In genomic region chr17:75853410-75853809, GRCh38 we compare ENCODE assay signal across 8 cellular contexts. TPM values are rescaled to one million over a fixed set of nuclear protein-coding genes. Genes with fewer than 3 reads are reported as not detected.
A peak's percentile ranks its signal among the peaks of the same experiment; 100 is the strongest.
DNase-seq lines count a peak whose midpoint lies in the region; ATAC-seq lines count a peak whose summit lies in the region.
"Had no signal": no experiment of that assay in that cellular context is flagged by ENCODE, and none has a peak within 500 bp of the region (broad histone marks: within the 10 kb centered on the region; RNA-seq: fewer than 3 reads in every experiment).

No MANE protein-coding gene starts in this region.

- H3K36me3 ChIP-seq in HUES48 (ENCODE audit: control insufficient read depth, insufficient read depth, low read length): peaks cover 27% of the 10 kb centered on the region

- peaks cover 18% of the 10 kb centered on the region for H3K4me1 Mint-ChIP-seq in activated naive CD8-positive, alpha-beta T cell treated with anti-CD3 and anti-CD28 coated beads for 36 hours
- peaks cover 38% of the 10 kb centered on the region for H3K4me1 Mint-ChIP-seq in stimulated activated memory B cell treated with anti-CD40 and anti-IgM and Interleukin-4, amounts not matched to agents 10 μg/mL and 1 μg/mL and 100 μg/mL, for 72 hours

- ATAC-seq in stimulated activated memory B cell treated with anti-CD40 and anti-IgM and Interleukin-4, amounts not matched to agents 10 μg/mL and 1 μg/mL and 100 μg/mL, for 72 hours: no peak
- ATAC-seq in HG03565 (IDR thresholded peaks at IDR 0.05; ENCODE audit: unreplicated experiment): no peak

- H3K27me3 Mint-ChIP-seq in activated naive CD8-positive, alpha-beta T cell treated with anti-CD3 and anti-CD28 coated beads for 36 hours: no peaks in the 10 kb centered on the region
- no peaks in the 10 kb centered on the region for H3K27me3 Mint-ChIP-seq in stimulated activated memory B cell treated with anti-CD40 and anti-IgM and Interleukin-4, amounts not matched to agents 10 μg/mL and 1 μg/mL and 100 μg/mL, for 72 hours

- no peaks in the 10 kb centered on the region for H3K9me3 ChIP-seq in HUES48 (ENCODE audit: control insufficient read depth, insufficient read depth, low read length)

- H3K9ac ChIP-seq in HUES48 (ENCODE audit: low read depth, low read length): no peak overlapping the region

- H3K36me3 Mint-ChIP-seq in activated naive CD8-positive, alpha-beta T cell treated with anti-CD3 and anti-CD28 coated beads for 36 hours: peaks cover 3% of the 10 kb centered on the region
- H3K36me3 Mint-ChIP-seq in stimulated activated memory B cell treated with anti-CD40 and anti-IgM and Interleukin-4, amounts not matched to agents 10 μg/mL and 1 μg/mL and 100 μg/mL, for 72 hours: peaks cover 11% of the 10 kb centered on the region

- no peaks in the 10 kb centered on the region for H3K9me3 Mint-ChIP-seq in activated naive CD8-positive, alpha-beta T cell treated with anti-CD3 and anti-CD28 coated beads for 36 hours
- no peaks in the 10 kb centered on the region for H3K9me3 Mint-ChIP-seq in stimulated activated memory B cell treated with anti-CD40 and anti-IgM and Interleukin-4, amounts not matched to agents 10 μg/mL and 1 μg/mL and 100 μg/mL, for 72 hours

- H3K4me1 ChIP-seq in HUES48 (ENCODE audit: control insufficient read depth, insufficient read depth, low read length): peaks cover 11% of the 10 kb centered on the region

- no peak for DNase-seq in activated naive CD8-positive, alpha-beta T cell treated with anti-CD3 and anti-CD28 coated beads for 36 hours
- DNase-seq in islet precursor cell (peak; percentile 72), NCI-H1105 treated with DMSO at 0.1 percent for 48 hours (lab: John Stamatoyannopoulos, UW) (no peak), iPS-NIHi7 (ENCODE audit: extremely low spot score) (no peak)
- DNase-seq: stimulated activated naive CD4-positive, alpha-beta T cell treated with Interleukin-2 at 50 U/mL for 16 hours had no signal

- peak overlapping the region; percentile 26 for H3K27ac ChIP-seq in HUES48 (ENCODE audit: low read depth, low read length)

- H3K27me3 ChIP-seq in HUES48 (ENCODE audit: control insufficient read depth, insufficient read depth, low read length): no peaks in the 10 kb centered on the region

- H3K4me3 ChIP-seq in HUES48 (ENCODE audit: low read depth, low read length): no peak overlapping the region

- H3K27ac Mint-ChIP-seq in activated naive CD8-positive, alpha-beta T cell treated with anti-CD3 and anti-CD28 coated beads for 36 hours: peak overlapping the region; percentile 62
- no peak overlapping the region for H3K27ac Mint-ChIP-seq in stimulated activated memory B cell treated with anti-CD40 and anti-IgM and Interleukin-4, amounts not matched to agents 10 μg/mL and 1 μg/mL and 100 μg/mL, for 72 hours

- peak overlapping the region; percentile 25 for H3K4me3 Mint-ChIP-seq in activated naive CD8-positive, alpha-beta T cell treated with anti-CD3 and anti-CD28 coated beads for 36 hours
- H3K4me3 Mint-ChIP-seq in stimulated activated memory B cell treated with anti-CD40 and anti-IgM and Interleukin-4, amounts not matched to agents 10 μg/mL and 1 μg/mL and 100 μg/mL, for 72 hours: peak overlapping the region; percentile 39

RNA-seq across cellular contexts. Expression of gene WBP2, which starts 1.7 kb away (rescaled TPM):
- total RNA-seq in activated naive CD8-positive, alpha-beta T cell treated with anti-CD3 and anti-CD28 coated beads for 36 hours: 10 to 100 TPM; 45.0 to 49.3 TPM

RNA-seq across cellular contexts. Expression of gene UNC13D, which starts 9.2 kb away (rescaled TPM):
- total RNA-seq in activated naive CD8-positive, alpha-beta T cell treated with anti-CD3 and anti-CD28 coated beads for 36 hours: 100 to 1,000 TPM; 145 to 156 TPM

RNA-seq across cellular contexts. Expression of gene TRIM47, which starts 25.0 kb away (rescaled TPM):
- total RNA-seq in activated naive CD8-positive, alpha-beta T cell treated with anti-CD3 and anti-CD28 coated beads for 36 hours: 10 to 100 TPM; 16.4 to 18.3 TPM

RNA-seq across cellular contexts. Expression of gene TRIM65, which starts 43.3 kb away (rescaled TPM):
- total RNA-seq in activated naive CD8-positive, alpha-beta T cell treated with anti-CD3 and anti-CD28 coated beads for 36 hours: 10 to 100 TPM; 37.2 to 41.7 TPM

RNA-seq across cellular contexts. Expression of gene MRPL38, which starts 51.3 kb away (rescaled TPM):
- 100 to 1,000 TPM; 148 to 161 TPM for total RNA-seq in activated naive CD8-positive, alpha-beta T cell treated with anti-CD3 and anti-CD28 coated beads for 36 hours
